In the genomic region with DNA sequence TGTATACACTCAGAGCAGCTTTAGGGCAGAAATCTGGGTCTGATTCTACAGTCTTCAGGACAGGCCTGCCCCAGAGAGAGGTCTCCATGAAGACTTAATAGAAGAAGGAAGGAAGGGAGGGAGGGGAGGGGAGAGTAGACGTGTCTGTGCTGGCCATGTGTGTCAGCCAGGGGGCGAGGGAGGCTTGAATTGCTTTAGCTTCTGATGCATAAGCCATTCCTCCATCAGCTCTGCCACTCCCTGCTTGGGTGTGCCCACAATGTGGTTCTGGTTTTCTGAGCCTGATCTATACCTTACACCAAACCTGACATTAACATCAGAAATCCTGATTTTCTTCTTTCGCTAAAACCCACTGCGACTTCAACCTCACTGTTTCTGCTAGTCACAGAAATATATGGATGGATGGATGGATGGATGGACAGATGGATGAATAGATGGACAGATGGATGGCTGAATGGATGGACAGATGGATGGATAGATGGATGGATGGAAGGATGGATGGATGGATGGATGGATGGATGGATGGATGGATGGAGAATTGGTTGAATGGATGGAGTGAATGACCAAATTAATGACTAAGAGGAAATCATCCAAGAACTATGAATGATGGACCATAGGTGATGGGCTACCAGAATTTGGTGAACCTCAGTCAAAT, we compare ENCODE assay signal across 8 cellular contexts. TPM values are rescaled to one million over a fixed set of nuclear protein-coding genes. Genes with fewer than 3 reads are reported as not detected.
DNase-seq lines count a peak whose midpoint lies in the region; ATAC-seq, FAIRE-seq and TF ChIP-seq lines count a peak whose summit lies in the region.

No MANE protein-coding gene starts in this region.

- H3K4me1 ChIP-seq in esophagus (ENCODE audit: control insufficient read depth in 2 of 2, insufficient read depth in 2 of 2, low read length in 1 of 2) (peaks cover 2 to 25% of the 10 kb centered on the region in 2 donors), prostate gland (replicated peaks) (no peaks in the 10 kb centered on the region), Caco-2 (peaks cover 14% of the 10 kb centered on the region; the same call in 1 of the 2 replicates)

- H3K4me3 Mint-ChIP-seq in Caco-2 (ENCODE audit: unreplicated experiment) (no peak overlapping the region), natural killer cell (no peak overlapping the region)
- no peak overlapping the region for H3K4me3 Mint-ChIP-seq in activated T-helper 2 cell treated with anti-CD3 and anti-CD28 coated beads, Interferon-gamma antibody, Interleukin-2, Interleukin-4, amounts not matched to agents 10 μg/mL and 5 μg/mL and 100 μg/mL, durations not matched to agents 14 hours and 24 hours and 36 hours (ENCODE audit: low read depth)

- H3K27me3 Mint-ChIP-seq in Caco-2 (ENCODE audit: insufficient read depth, unreplicated experiment) (peaks cover 2% of the 10 kb centered on the region), natural killer cell (ENCODE audit: low read depth in 2 of 2) (peaks cover 16 to 22% of the 10 kb centered on the region in 2 donors)
- peaks cover 13% of the 10 kb centered on the region for H3K27me3 Mint-ChIP-seq in activated T-helper 2 cell treated with anti-CD3 and anti-CD28 coated beads, Interferon-gamma antibody, Interleukin-2, Interleukin-4, amounts not matched to agents 10 μg/mL and 5 μg/mL and 100 μg/mL, durations not matched to agents 14 hours and 24 hours and 36 hours (ENCODE audit: low read depth)

- intact Hi-C loops in prostate gland (cut with DNase I), result no loop called here
- intact Hi-C loops in Caco-2 (cut with micrococcal nuclease; ENCODE audit: unreplicated experiment), result no loop called here
- intact Hi-C loops in natural killer cell (cut with micrococcal nuclease), result no loop called here
- intact Hi-C loops in activated T-helper 2 cell treated with anti-CD3 and anti-CD28 coated beads, Interferon-gamma antibody, Interleukin-2, Interleukin-4, amounts not matched to agents 10 μg/mL and 5 μg/mL and 100 μg/mL, durations not matched to agents 14 hours and 24 hours and 36 hours (cut with micrococcal nuclease), result no loop called here

- 52% methylated on average over 4 of the region's 4 CpGs for WGBS in esophagus, 2 donors
- WGBS in prostate gland, result 69% methylated on average over 4 of the region's 4 CpGs

- ATAC-seq in natural killer cell, result no peak

- POLR2A ChIA-PET in Caco-2 (lab: Charles Lee), result no interaction called here

- H3K4me1 Mint-ChIP-seq in Caco-2 (ENCODE audit: low read depth, unreplicated experiment) (peaks cover 17% of the 10 kb centered on the region), natural killer cell (peaks cover 45 to 75% of the 10 kb centered on the region in 2 donors)
- H3K4me1 Mint-ChIP-seq in activated T-helper 2 cell treated with anti-CD3 and anti-CD28 coated beads, Interferon-gamma antibody, Interleukin-2, Interleukin-4, amounts not matched to agents 10 μg/mL and 5 μg/mL and 100 μg/mL, durations not matched to agents 14 hours and 24 hours and 36 hours (ENCODE audit: low read depth), result peaks cover 5% of the 10 kb centered on the region

- H3K36me3 Mint-ChIP-seq in Caco-2 (ENCODE audit: insufficient read depth, unreplicated experiment) (no peaks in the 10 kb centered on the region), natural killer cell (no peaks in the 10 kb centered on the region)
- no peaks in the 10 kb centered on the region for H3K36me3 Mint-ChIP-seq in activated T-helper 2 cell treated with anti-CD3 and anti-CD28 coated beads, Interferon-gamma antibody, Interleukin-2, Interleukin-4, amounts not matched to agents 10 μg/mL and 5 μg/mL and 100 μg/mL, durations not matched to agents 14 hours and 24 hours and 36 hours (ENCODE audit: low read depth)

- TF ChIP-seq CTCF in prostate gland (IDR thresholded peaks at IDR 0.05), result no peak
- peak in 1 of 2 experiments; percentile 20 for TF ChIP-seq CTCF in Caco-2 (IDR thresholded peaks at IDR 0.05; ENCODE audit: insufficient read depth in 1 of 2, low read depth in 1 of 2, low read length in 1 of 2, severe bottlenecking in 1 of 2, unreplicated experiment in 1 of 2)
- no peak for TF ChIP-seq CTCF in natural killer cell (IDR thresholded peaks at IDR 0.05)

- H3K36me3 ChIP-seq in esophagus (ENCODE audit: control insufficient read depth in 2 of 2, insufficient read depth in 2 of 2, low read length in 1 of 2) (no peaks in the 10 kb centered on the region), prostate gland (no peaks in the 10 kb centered on the region), Caco-2 (ENCODE audit: control insufficient read depth, insufficient read depth, low read length) (no peaks in the 10 kb centered on the region)

- H3K4me3 ChIP-seq in esophagus (ENCODE audit: low read depth in 1 of 2, low read length in 2 of 2), result no peak overlapping the region
- H3K4me3 ChIP-seq in prostate gland, result no peak overlapping the region
- no peak overlapping the region for H3K4me3 ChIP-seq in Caco-2 (ENCODE audit: low read depth, low read length)

- H3K27ac Mint-ChIP-seq in Caco-2 (ENCODE audit: unreplicated experiment) (no peak overlapping the region), natural killer cell (no peak overlapping the region)
- H3K27ac Mint-ChIP-seq in activated T-helper 2 cell treated with anti-CD3 and anti-CD28 coated beads, Interferon-gamma antibody, Interleukin-2, Interleukin-4, amounts not matched to agents 10 μg/mL and 5 μg/mL and 100 μg/mL, durations not matched to agents 14 hours and 24 hours and 36 hours, result no peak overlapping the region

- FAIRE-seq in GM12892 (lab: Jason Lieb, UNC), result peak; percentile 51

- DNase-seq in GM12892 (ENCODE audit: insufficient read length) (no peak), NCI-H524 treated with DMSO at 0.1 percent for 48 hours (lab: John Stamatoyannopoulos, UW) (peak; percentile 16), prostate gland (ENCODE audit: low spot score) (no peak), Caco-2 (no peak), natural killer cell (no peak)
- no peak for DNase-seq in activated T-helper 2 cell treated with anti-CD3 and anti-CD28 coated beads, Interferon-gamma antibody, Interleukin-2, Interleukin-4, amounts not matched to agents 10 μg/mL and 5 μg/mL and 100 μg/mL, durations not matched to agents 14 hours and 24 hours and 36 hours (ENCODE audit: low spot score)
- DNase-seq in stimulated activated CD8-positive, alpha-beta memory T cell treated with anti-CD3 and anti-CD28 coated beads, Interleukin-4, amount 100 ng/mL, for 48 hours, result no peak

- H3K27ac ChIP-seq in esophagus (ENCODE audit: low read depth in 2 of 2, low read length in 1 of 2), result peak overlapping the region; percentile 79 to 82
- peak overlapping the region; percentile 10 to 36 for H3K27ac ChIP-seq in prostate gland

- no peaks in the 10 kb centered on the region for H3K9me3 Mint-ChIP-seq in Caco-2 (ENCODE audit: unreplicated experiment)
- no peaks in the 10 kb centered on the region for H3K9me3 Mint-ChIP-seq in natural killer cell
- no peaks in the 10 kb centered on the region for H3K9me3 Mint-ChIP-seq in activated T-helper 2 cell treated with anti-CD3 and anti-CD28 coated beads, Interferon-gamma antibody, Interleukin-2, Interleukin-4, amounts not matched to agents 10 μg/mL and 5 μg/mL and 100 μg/mL, durations not matched to agents 14 hours and 24 hours and 36 hours

- CTCF ChIA-PET in Caco-2 (lab: Charles Lee), result interaction anchor here (0.6 to 1.1 kb wide), 2 partner anchors 25 to 163 kb away, joined by 3 read pairs; no protein-coding TSS in a partner anchor

- no peak for TF ChIP-seq POLR2A in GM12892 (IDR thresholded peaks at IDR 0.05; ENCODE audit: low read depth, low read length)
- no peak for TF ChIP-seq POLR2A in prostate gland (IDR thresholded peaks at IDR 0.05)

- no TSS peak for BruUV-seq in Caco-2 (replicated peaks; lab: Mats Ljungman, UMichigan)

- H3K27me3 ChIP-seq in esophagus (ENCODE audit: control insufficient read depth in 1 of 2, insufficient read depth in 2 of 2, low read length in 2 of 2) (no peaks in the 10 kb centered on the region), prostate gland (replicated peaks; ENCODE audit: insufficient read depth) (no peaks in the 10 kb centered on the region), Caco-2 (replicated peaks; ENCODE audit: control insufficient read depth, insufficient read depth, low read length) (no peaks in the 10 kb centered on the region)

- H3K9me3 ChIP-seq in esophagus (ENCODE audit: control insufficient read depth in 2 of 2, insufficient read depth in 1 of 2, low read depth in 1 of 2, low read length in 1 of 2), result peaks cover 0 to 1% of the 10 kb centered on the region in 2 donors
- no peaks in the 10 kb centered on the region for H3K9me3 ChIP-seq in prostate gland
- no peaks in the 10 kb centered on the region for H3K9me3 ChIP-seq in Caco-2

RNA-seq across cellular contexts. Expression of a gene that starts 56.5 kb away (rescaled TPM):
- polyA plus RNA-seq in GM12892 (2012; ENCODE audit: missing spikeins), result 0.32 TPM
- 1 to 10 TPM; 2.5 to 2.6 TPM for polyA plus RNA-seq in esophagus
- total RNA-seq in prostate gland (10 to 100 TPM; 13.1 to 15.3 TPM), Caco-2 (2022) (11.8 and 12.5 TPM in 2 replicates), natural killer cell (10 to 100 TPM; 10.3 to 14.7 (median 13.7) TPM)
- 1.9 and 2.6 TPM in 2 replicates for total RNA-seq in activated T-helper 2 cell treated with anti-CD3 and anti-CD28 coated beads, Interferon-gamma antibody, Interleukin-2, Interleukin-4, amounts not matched to agents 10 μg/mL and 5 μg/mL and 100 μg/mL, durations not matched to agents 14 hours and 24 hours and 36 hours
